16 cellular contexts compared by ENCODE assay signal in the genomic region with DNA sequence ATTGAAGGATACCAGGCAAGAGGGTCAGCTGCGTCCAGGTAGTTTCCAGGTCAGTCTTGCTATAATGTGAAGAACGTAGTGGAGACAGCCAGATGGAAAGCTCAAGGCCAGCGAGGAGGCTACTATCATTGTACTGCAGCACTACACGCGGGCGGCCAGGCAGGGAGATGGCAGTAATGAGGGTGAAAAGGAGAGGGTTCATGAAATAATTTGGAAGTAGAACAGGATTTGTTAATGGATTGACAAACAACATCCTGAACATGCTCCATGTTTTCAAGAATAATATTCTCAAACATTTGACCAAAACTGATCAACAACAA. TPM values are rescaled to one million over a fixed set of nuclear protein-coding genes. Genes with fewer than 3 reads are reported as not detected.
DNase-seq lines count a peak whose midpoint lies in the region; ATAC-seq and TF ChIP-seq lines count a peak whose summit lies in the region.
"Had no signal": no experiment of that assay in that cellular context is flagged by ENCODE, and none has a peak within 500 bp of the region (broad histone marks: within the 10 kb centered on the region; RNA-seq: fewer than 3 reads in every experiment).

No MANE protein-coding gene starts in this region.

- H3K36me3 ChIP-seq in PC-3 (ENCODE audit: low read depth, low read length) (no peaks in the 10 kb centered on the region), smooth muscle cell (ENCODE audit: low read depth) (no peaks in the 10 kb centered on the region)
- H3K36me3 ChIP-seq: BLaER1, SJCRH30, tibial nerve had no signal

- peak overlapping the region; percentile 65 for H3K9ac ChIP-seq in PC-3 (ENCODE audit: low read length)
- no peak overlapping the region for H3K9ac ChIP-seq in smooth muscle cell (ENCODE audit: low read depth)
- H3K9ac ChIP-seq: BLaER1 had no signal

- peak overlapping the region; percentile 31 for H3K4me3 Mint-ChIP-seq in chondrocyte (ENCODE audit: unreplicated experiment)

- H3K4me1 Mint-ChIP-seq in chondrocyte (ENCODE audit: low read depth): peaks cover 75% of the 10 kb centered on the region

- POLR2A ChIA-PET in PC-3 (lab: Charles Lee; ENCODE audit: unreplicated experiment): interaction anchor here (0.6 to 1.0 kb wide), 4 partner anchors 12 to 53 kb away, joined by 3 to 9 read pairs (median 4); no protein-coding TSS in a partner anchor

- 66% methylated on average over 6 of the region's 6 CpGs for WGBS in smooth muscle cell (ENCODE audit: low lambda C conversion rate)

- H3K27ac Mint-ChIP-seq in chondrocyte (ENCODE audit: unreplicated experiment): peak overlapping the region; percentile 91

- TF ChIP-seq CTCF in PC-3 (conservative IDR thresholded peaks at IDR 0.05; ENCODE audit: low read depth, low read length): 0 out of 2 replicates have a peak, but pooled peaks have one; percentile 3
- TF ChIP-seq CTCF in chondrocyte (IDR thresholded peaks at IDR 0.05): peak; percentile 31
- no peak for TF ChIP-seq CTCF in smooth muscle cell (IDR thresholded peaks at IDR 0.05; ENCODE audit: borderline replicate concordance, insufficient read depth, poor library complexity, severe bottlenecking)
- no peak for TF ChIP-seq CTCF in GM20000 (IDR thresholded peaks at IDR 0.05; ENCODE audit: extremely low read depth, missing control alignments)

- no peaks in the 10 kb centered on the region for H3K9me2 ChIP-seq in PC-3 (replicated peaks; ENCODE audit: low read length)

- ATAC-seq in PC-3 (no peak), left ventricle myocardium superior (peak; percentile 33), HG03108 (IDR thresholded peaks at IDR 0.05; ENCODE audit: unreplicated experiment) (no peak), GM21825 (IDR thresholded peaks at IDR 0.05; ENCODE audit: unreplicated experiment) (no peak)

- H3K4me1 ChIP-seq in PC-3 (ENCODE audit: insufficient read depth, low read length) (peaks cover 84% of the 10 kb centered on the region), smooth muscle cell (ENCODE audit: low read depth) (no peaks in the 10 kb centered on the region)
- H3K4me1 ChIP-seq: SJCRH30 had no signal

- H3F3A ChIP-seq in PC-3 (ENCODE audit: low read length, unreplicated experiment) (peaks cover 8% of the 10 kb centered on the region), smooth muscle cell (ENCODE audit: low read depth) (no peaks in the 10 kb centered on the region)

- CTCF ChIA-PET in PC-3 (lab: Charles Lee): interaction anchor here (0.5 to 1.4 kb wide), 5 partner anchors 8 to 251 kb away, joined by 3 to 8 read pairs (median 5); no protein-coding TSS in a partner anchor

- peak overlapping the region; percentile 42; the same call in 1 of the 2 replicates for H2AFZ ChIP-seq in PC-3 (ENCODE audit: low read length)
- H2AFZ ChIP-seq in smooth muscle cell (ENCODE audit: low read depth): no peak overlapping the region

- no peaks in the 10 kb centered on the region for H3K9me3 Mint-ChIP-seq in chondrocyte (ENCODE audit: low read depth)

- H3K27me3 ChIP-seq in PC-3 (ENCODE audit: low read length): no peaks in the 10 kb centered on the region
- no peaks in the 10 kb centered on the region for H3K27me3 ChIP-seq in smooth muscle cell (ENCODE audit: low read depth)
- H3K27me3 ChIP-seq: BLaER1, SJCRH30, tibial nerve had no signal

- no peaks in the 10 kb centered on the region for H3K36me3 Mint-ChIP-seq in chondrocyte (ENCODE audit: low read depth)

- peak overlapping the region; percentile 48 for H3K4me3 ChIP-seq in PC-3 (ENCODE audit: low read length)
- H3K4me3 ChIP-seq in smooth muscle cell: no peak overlapping the region
- H3K4me3 ChIP-seq: BLaER1, SJCRH30, tibial nerve had no signal

- intact Hi-C loops in PC-3 (cut with micrococcal nuclease): loop anchor here (1.0 to 10.0 kb wide), 4 partner anchors 12 to 98 kb away; no protein-coding TSS in a partner anchor
- intact Hi-C loops in left ventricle myocardium superior (cut with micrococcal nuclease): no loop called here

- H3K27ac ChIP-seq in PC-3 (ENCODE audit: low read length) (peak overlapping the region; percentile 95), smooth muscle cell (ENCODE audit: low read depth) (peak overlapping the region; percentile 82)
- H3K27ac ChIP-seq: BLaER1, SJCRH30, tibial nerve had no signal

- H3K27me3 Mint-ChIP-seq in chondrocyte (ENCODE audit: low read depth): no peaks in the 10 kb centered on the region

- DNase-seq in PC-3 (no peak), chondrocyte (ENCODE audit: low spot score) (no peak), left ventricle myocardium superior (peak; percentile 36), smooth muscle cell (lab: John Stamatoyannopoulos, UW; ENCODE audit: unreplicated experiment) (no peak), GM20000 (ENCODE audit: low spot score) (no peak)
- DNase-seq: activated CD4-positive, alpha-beta T cell treated with anti-CD3 and anti-CD28 coated beads for 1 hour; cerebellar nuclear complex; H7; Kasumi-1; NCI-H146; NCI-H446; SJCRH30 had no signal

- H3K9me3 ChIP-seq in PC-3 (ENCODE audit: low read length) (no peaks in the 10 kb centered on the region), smooth muscle cell (replicated peaks; ENCODE audit: low read depth) (no peaks in the 10 kb centered on the region)
- H3K9me3 ChIP-seq: BLaER1, SJCRH30, tibial nerve had no signal

- no peaks in the 10 kb centered on the region for H4K20me1 ChIP-seq in PC-3 (ENCODE audit: low read length)
- H4K20me1 ChIP-seq in smooth muscle cell (ENCODE audit: low read depth): peaks cover 23% of the 10 kb centered on the region
- H4K20me1 ChIP-seq: BLaER1 had no signal

- BruUV-seq in PC-3 (replicated peaks; lab: Mats Ljungman, UMichigan): no TSS peak

- H3K4me2 ChIP-seq in PC-3 (ENCODE audit: low read length) (peak overlapping the region; percentile 73), smooth muscle cell (peak overlapping the region; percentile 38)
- H3K4me2 ChIP-seq: BLaER1 had no signal

- H3K79me2 ChIP-seq in PC-3 (ENCODE audit: low read length) (peaks cover 79% of the 10 kb centered on the region), smooth muscle cell (ENCODE audit: low read depth) (peaks cover 78% of the 10 kb centered on the region)

RNA-seq across cellular contexts. Expression of a gene that starts 17.1 kb away (rescaled TPM):
- total RNA-seq in PC-3 (2014; rRNA removed): 29.9 and 32.4 TPM in 2 replicates
- 38.3 to 65.8 TPM (median 57.8 TPM) in 3 replicates for total RNA-seq in chondrocyte
- 41.0 TPM for total RNA-seq in left ventricle myocardium superior
- 18.1 and 25.8 TPM in 2 replicates for total RNA-seq in smooth muscle cell
- 12.6 and 12.8 TPM in 2 replicates for polyA plus RNA-seq in smooth muscle cell

Comparison
In these comparisons a context has a peak if more than half of its experiments do, and no peak if none do; other contexts are left out.
1. CTCF ChIP-seq: peak in PC-3 (single experiment) and chondrocyte (single experiment); none in smooth muscle cell (single experiment) and GM20000 (single experiment).